In the genomic region with DNA sequence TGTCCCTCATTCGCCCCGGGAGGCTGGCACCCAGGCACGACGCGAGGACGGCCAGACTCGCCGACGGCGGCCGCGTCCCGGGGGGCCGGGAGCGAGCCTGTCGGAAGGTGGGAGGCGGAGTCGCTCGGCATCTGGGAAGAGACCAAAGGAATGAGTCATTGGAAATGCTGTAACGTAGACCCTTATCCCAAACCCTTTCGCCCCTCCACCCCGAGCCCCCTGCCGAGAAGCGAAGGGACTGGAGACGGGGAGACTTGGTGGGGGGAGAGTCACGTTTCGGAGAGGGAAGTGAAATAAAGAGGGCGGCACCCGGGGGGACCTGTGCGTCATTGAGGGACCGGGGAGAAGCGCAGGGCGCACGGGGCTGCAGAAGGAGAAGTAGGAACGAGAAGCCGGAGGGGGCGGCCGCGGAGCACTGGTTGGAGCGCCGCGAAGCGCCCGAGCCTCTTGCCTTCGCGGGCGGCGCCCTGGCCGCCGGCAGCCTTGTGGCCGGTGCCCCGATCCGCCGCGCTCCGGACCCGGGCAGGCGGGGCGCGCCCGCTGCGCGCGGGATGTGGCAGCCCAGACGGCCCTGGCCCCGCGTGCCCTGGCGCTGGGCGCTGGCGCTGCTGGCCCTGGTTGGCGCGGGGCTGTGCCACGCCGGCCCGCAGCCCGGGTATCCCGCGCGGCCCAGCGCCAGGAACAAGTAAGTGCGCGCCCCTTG, we compare ENCODE assay signal across 8 cellular contexts. TPM values are rescaled to one million over a fixed set of nuclear protein-coding genes. Genes with fewer than 3 reads are reported as not detected.
DNase-seq lines count a peak whose midpoint lies in the region; ATAC-seq, FAIRE-seq and TF ChIP-seq lines count a peak whose summit lies in the region.

A gene (plus strand): TSS at position 369 of the 703 bp plus-strand sequence. CDS start 183 bp downstream, at position 552.

- H3K27ac Mint-ChIP-seq in CD4-positive, alpha-beta T cell: no peak within 1 kb of the TSS
- H3K27ac Mint-ChIP-seq in T-cell: no peak within 1 kb of the TSS

- H3K27ac ChIP-seq in CD4-positive, alpha-beta T cell (ENCODE audit: low read depth, low read length): no peak within 1 kb of the TSS

- POLR2A ChIA-PET in CD4-positive, alpha-beta T cell (lab: Charles Lee): no interaction called here
- POLR2A ChIA-PET in T-cell (lab: Charles Lee): interaction anchor here in 1 of 2 donors (0.6 to 0.7 kb wide), 2 partner anchors 12 to 739 kb away, joined by 3 read pairs; no protein-coding TSS in a partner anchor

- no peaks in the 10 kb centered on the region for H3K36me3 Mint-ChIP-seq in CD4-positive, alpha-beta T cell (ENCODE audit: low read depth)
- no peaks in the 10 kb centered on the region for H3K36me3 Mint-ChIP-seq in T-cell

- in situ Hi-C loops in HAP-1 (cut with MboI; ENCODE audit: low sequenced_read_pairs): no loop called here

- no peak for FAIRE-seq in bronchial epithelial cell (lab: Jason Lieb, UNC)

- peaks cover 78% of the 10 kb centered on the region for H3K27me3 Mint-ChIP-seq in CD4-positive, alpha-beta T cell
- peaks cover 43 to 48% of the 10 kb centered on the region in 2 donors for H3K27me3 Mint-ChIP-seq in T-cell

- H3K9me3 ChIP-seq in CD4-positive, alpha-beta T cell (ENCODE audit: control insufficient read depth, low read length): no peaks in the 10 kb centered on the region
- H3K9me3 ChIP-seq in HAP-1: no peaks in the 10 kb centered on the region

- CTCF ChIA-PET in CD4-positive, alpha-beta T cell (lab: Charles Lee): interaction anchor here (1.2 kb wide), 1 partner anchor 38 kb away, joined by 3 read pairs; no protein-coding TSS in a partner anchor
- CTCF ChIA-PET in T-cell (lab: Charles Lee): interaction anchor here in 1 of 2 donors (0.5 to 0.7 kb wide), 2 partner anchors 51 to 87 kb away, joined by 5 read pairs; no protein-coding TSS in a partner anchor

- peak in 9 of 10 experiments; percentile 19 to 44 (median 27) for DNase-seq in CD4-positive, alpha-beta T cell
- DNase-seq in HAP-1 (ENCODE audit: low spot score in 2 of 2) (peak in 1 of 2 experiments; percentile 38), T-cell (peak in 33 of 34 experiments; percentile 8 to 74 (median 40)), bronchial epithelial cell (ENCODE audit: low read depth) (peak; percentile 16), left lobe of liver (ENCODE audit: low spot score) (peak; percentile 48), NCI-H1105 (lab: John Stamatoyannopoulos, UW) (no peak), NCI-H226 (no peak)
- DNase-seq in stimulated activated CD8-positive, alpha-beta memory T cell treated with anti-CD3 and anti-CD28 coated beads, Interleukin-12 subunit alpha, Interleukin-12 subunit beta, amount 100 ng/mL, for 1 hour (ENCODE audit: low read depth): peak; percentile 18

- peaks cover 43% of the 10 kb centered on the region for H3K27me3 ChIP-seq in CD4-positive, alpha-beta T cell (ENCODE audit: control insufficient read depth, insufficient read depth, low read length)
- H3K27me3 ChIP-seq in HAP-1 (ENCODE audit: low read depth) (peaks cover 62% of the 10 kb centered on the region), bronchial epithelial cell (ENCODE audit: control insufficient read depth, insufficient read depth, low read length) (peaks cover 28% of the 10 kb centered on the region)

- peak within 1 kb of the TSS; percentile 91 for H3K4me3 Mint-ChIP-seq in CD4-positive, alpha-beta T cell
- peak within 1 kb of the TSS; percentile 77 to 91 (median 86) for H3K4me3 Mint-ChIP-seq in T-cell

- peak; percentile 48 for ATAC-seq in CD4-positive, alpha-beta T cell (ENCODE audit: poor library complexity)
- ATAC-seq in T-cell (replicated peaks in 1 of 4): peak; percentile 44 to 63 (median 50)
- peak; percentile 47 for ATAC-seq in left lobe of liver

- peaks cover 19% of the 10 kb centered on the region for H3K4me1 Mint-ChIP-seq in CD4-positive, alpha-beta T cell (ENCODE audit: low read depth)
- H3K4me1 Mint-ChIP-seq in T-cell: peaks cover 22 to 24% (median 23%) of the 10 kb centered on the region in 3 donors

- intact Hi-C loops in CD4-positive, alpha-beta T cell (cut with DNase I, micrococcal nuclease): no loop called here

- TF ChIP-seq CTCF in CD4-positive, alpha-beta T cell (IDR thresholded peaks at IDR 0.05): no peak
- TF ChIP-seq CTCF in bronchial epithelial cell (IDR thresholded peaks at IDR 0.05; ENCODE audit: insufficient read depth, low read length, severe bottlenecking): no peak

- H3K36me3 ChIP-seq in HAP-1 (replicated peaks): no peaks in the 10 kb centered on the region
- no peaks in the 10 kb centered on the region for H3K36me3 ChIP-seq in bronchial epithelial cell (ENCODE audit: control insufficient read depth, insufficient read depth, low read length)

- H3K4me3 ChIP-seq in HAP-1 (peak within 1 kb of the TSS; percentile 24), bronchial epithelial cell (ENCODE audit: low read depth, low read length) (peak within 1 kb of the TSS; percentile 12)

- no peaks in the 10 kb centered on the region for H3K4me1 ChIP-seq in HAP-1

- H3K9me3 Mint-ChIP-seq in CD4-positive, alpha-beta T cell: no peaks in the 10 kb centered on the region
- H3K9me3 Mint-ChIP-seq in T-cell: no peaks in the 10 kb centered on the region

RNA-seq across cellular contexts. Expression of the gene that starts here (rescaled TPM):
- 1 to 10 TPM; 3.2 to 3.3 TPM for total RNA-seq in CD4-positive, alpha-beta T cell
- 10 to 100 TPM in 4 of 5 donors, 1 to 10 TPM in 1; 3.3 to 19.2 (median 15.0) TPM for total RNA-seq in T-cell
- total RNA-seq in bronchial epithelial cell: 0.38 and 1.3 TPM in 2 replicates
- total RNA-seq in left lobe of liver: 0.53 TPM

Comparison
In these comparisons a context has a peak if more than half of its experiments do, and no peak if none do; other contexts are left out.
1. Peak in DNase-seq and ATAC-seq in left lobe of liver; RNA of the gene not detected or under 1 TPM.
2. DNase-seq: peak in CD4-positive, alpha-beta T cell (9 of 10), T-cell (33 of 34), bronchial epithelial cell (single experiment) and stimulated activated CD8-positive, alpha-beta memory T cell treated with anti-CD3 and anti-CD28 coated beads, Interleukin-12 subunit alpha, Interleukin-12 subunit beta, amount 100 ng/mL, for 1 hour (single experiment); none in NCI-H1105 (single experiment) and NCI-H226 (single experiment).
3. Peak in every context shown above with its lines, with median percentiles within 50 percentile points of each other: ATAC-seq.